In genomic region chrX:39643533-39643932, GRCh38 we compare ENCODE assay signal across 15 cellular contexts.
DNase-seq lines count a peak whose midpoint lies in the region; TF ChIP-seq lines count a peak whose summit lies in the region.
"Had no signal": no experiment of that assay in that cellular context is flagged by ENCODE, and none has a peak within 500 bp of the region (broad histone marks: within the 10 kb centered on the region; RNA-seq: fewer than 3 reads in every experiment).

No MANE protein-coding gene starts in this region.

- H3K4me3 Mint-ChIP-seq in activated T-helper 1 cell treated with anti-CD3 and anti-CD28 coated beads, Interleukin-12 subunit alpha, Interleukin-12 subunit beta, Interleukin-2, Interleukin-4 antibody, amounts not matched to agents 30 ng/mL and 10 ng/mL and 1 ng/mL, durations not matched to agents 14 hours and 24 hours and 36 hours = no peak overlapping the region
- no peak overlapping the region for H3K4me3 Mint-ChIP-seq in nephron
- H3K4me3 Mint-ChIP-seq: CD4-positive, CD25-positive, alpha-beta regulatory T cell; GM23338; H9 had no signal

- TF ChIP-seq POLR2A in breast epithelium (IDR thresholded peaks at IDR 0.05) = no peak
- no peak for TF ChIP-seq POLR2A in prostate gland (IDR thresholded peaks at IDR 0.05)

- H3K9me3 Mint-ChIP-seq in activated T-helper 1 cell treated with anti-CD3 and anti-CD28 coated beads, Interleukin-12 subunit alpha, Interleukin-12 subunit beta, Interleukin-2, Interleukin-4 antibody, amounts not matched to agents 30 ng/mL and 10 ng/mL and 1 ng/mL, durations not matched to agents 14 hours and 24 hours and 36 hours = no peaks in the 10 kb centered on the region
- H3K9me3 Mint-ChIP-seq in nephron = peaks cover 15% of the 10 kb centered on the region
- H3K9me3 Mint-ChIP-seq: GM23338 had no signal

- H3K4me3 ChIP-seq in breast epithelium = no peak overlapping the region
- H3K4me3 ChIP-seq in prostate gland = no peak overlapping the region
- H3K4me3 ChIP-seq: GM23338 had no signal

- H3K36me3 ChIP-seq in breast epithelium = no peaks in the 10 kb centered on the region
- no peaks in the 10 kb centered on the region for H3K36me3 ChIP-seq in prostate gland
- H3K36me3 ChIP-seq: BE2C had no signal

- H3K4me1 ChIP-seq in breast epithelium (no peaks in the 10 kb centered on the region), prostate gland (replicated peaks) (no peaks in the 10 kb centered on the region)
- H3K4me1 ChIP-seq: Caco-2 had no signal

- DNase-seq in activated CD8-positive, alpha-beta memory T cell treated with anti-CD3 and anti-CD28 coated beads for 24 hours = peak; percentile 46
- DNase-seq in activated CD8-positive, alpha-beta memory T cell treated with anti-CD3 and anti-CD28 coated beads, Interleukin-2, amount 50 U/mL, for 48 hours = no peak
- DNase-seq in activated T-helper 1 cell treated with anti-CD3 and anti-CD28 coated beads, Interleukin-12 subunit alpha, Interleukin-12 subunit beta, Interleukin-2, Interleukin-4 antibody, amounts not matched to agents 30 ng/mL and 10 ng/mL and 1 ng/mL, durations not matched to agents 14 hours and 24 hours and 36 hours (ENCODE audit: low spot score) = no peak
- no peak for DNase-seq in breast epithelium (ENCODE audit: low spot score in 2 of 2)
- no peak for DNase-seq in prostate gland (ENCODE audit: low spot score)
- DNase-seq in GOT3 (lab: John Stamatoyannopoulos, UW) = no peak
- DNase-seq: ACHN; BE2C; C1 segment of cervical spinal cord; Caco-2; CD4-positive, CD25-positive, alpha-beta regulatory T cell; H9; IMR-90 had no signal

- peak overlapping the region; percentile 70 for H3K27ac Mint-ChIP-seq in activated T-helper 1 cell treated with anti-CD3 and anti-CD28 coated beads, Interleukin-12 subunit alpha, Interleukin-12 subunit beta, Interleukin-2, Interleukin-4 antibody, amounts not matched to agents 30 ng/mL and 10 ng/mL and 1 ng/mL, durations not matched to agents 14 hours and 24 hours and 36 hours
- peak overlapping the region; percentile 75 to 82 (median 80) for H3K27ac Mint-ChIP-seq in nephron
- H3K27ac Mint-ChIP-seq: CD4-positive, CD25-positive, alpha-beta regulatory T cell; GM23338; H9 had no signal

- H3K4me1 Mint-ChIP-seq in activated T-helper 1 cell treated with anti-CD3 and anti-CD28 coated beads, Interleukin-12 subunit alpha, Interleukin-12 subunit beta, Interleukin-2, Interleukin-4 antibody, amounts not matched to agents 30 ng/mL and 10 ng/mL and 1 ng/mL, durations not matched to agents 14 hours and 24 hours and 36 hours (ENCODE audit: low read depth) = peaks cover 26% of the 10 kb centered on the region
- peaks cover 49% of the 10 kb centered on the region for H3K4me1 Mint-ChIP-seq in nephron

- H3K27ac ChIP-seq in breast epithelium (no peak overlapping the region), prostate gland (no peak overlapping the region)

- H3K36me3 Mint-ChIP-seq in activated T-helper 1 cell treated with anti-CD3 and anti-CD28 coated beads, Interleukin-12 subunit alpha, Interleukin-12 subunit beta, Interleukin-2, Interleukin-4 antibody, amounts not matched to agents 30 ng/mL and 10 ng/mL and 1 ng/mL, durations not matched to agents 14 hours and 24 hours and 36 hours (ENCODE audit: low read depth) = no peaks in the 10 kb centered on the region
- H3K36me3 Mint-ChIP-seq in nephron (ENCODE audit: low read depth) = no peaks in the 10 kb centered on the region
- H3K36me3 Mint-ChIP-seq: CD4-positive, CD25-positive, alpha-beta regulatory T cell had no signal

- H3K9me3 ChIP-seq in breast epithelium (peaks cover 3 to 5% of the 10 kb centered on the region in 2 donors), prostate gland (no peaks in the 10 kb centered on the region)
- H3K9me3 ChIP-seq: BE2C, Caco-2 had no signal

- no peak for TF ChIP-seq CTCF in nephron (IDR thresholded peaks at IDR 0.05; ENCODE audit: unreplicated experiment in 3 of 3)
- TF ChIP-seq CTCF in breast epithelium (IDR thresholded peaks at IDR 0.05) = no peak
- TF ChIP-seq CTCF in prostate gland (IDR thresholded peaks at IDR 0.05) = no peak

- intact Hi-C loops in activated T-helper 1 cell treated with anti-CD3 and anti-CD28 coated beads, Interleukin-12 subunit alpha, Interleukin-12 subunit beta, Interleukin-2, Interleukin-4 antibody, amounts not matched to agents 30 ng/mL and 10 ng/mL and 1 ng/mL, durations not matched to agents 14 hours and 24 hours and 36 hours (cut with micrococcal nuclease) = no loop called here
- intact Hi-C loops in breast epithelium (cut with DNase I; ENCODE audit: low total_unique reads) = loop anchor here (5.0 kb wide), 1 partner anchor 511 kb away; no protein-coding TSS in a partner anchor
- intact Hi-C loops in prostate gland (cut with DNase I) = no loop called here

- H3K27me3 Mint-ChIP-seq in activated T-helper 1 cell treated with anti-CD3 and anti-CD28 coated beads, Interleukin-12 subunit alpha, Interleukin-12 subunit beta, Interleukin-2, Interleukin-4 antibody, amounts not matched to agents 30 ng/mL and 10 ng/mL and 1 ng/mL, durations not matched to agents 14 hours and 24 hours and 36 hours (ENCODE audit: insufficient read depth) = no peaks in the 10 kb centered on the region
- no peaks in the 10 kb centered on the region for H3K27me3 Mint-ChIP-seq in nephron (ENCODE audit: low read depth)
- H3K27me3 Mint-ChIP-seq: CD4-positive, CD25-positive, alpha-beta regulatory T cell had no signal

- WGBS in prostate gland = 100% methylated on average over 3 of the region's 3 CpGs

- H3K27me3 ChIP-seq in breast epithelium (peaks cover 0 to 78% of the 10 kb centered on the region in 2 donors), prostate gland (replicated peaks; ENCODE audit: insufficient read depth) (no peaks in the 10 kb centered on the region)
- H3K27me3 ChIP-seq: BE2C had no signal
